8 cellular contexts compared by ENCODE assay signal in genomic region chr1:65148178-65148547, GRCh38. TPM values are rescaled to one million over a fixed set of nuclear protein-coding genes. Genes with fewer than 3 reads are reported as not detected.
DNase-seq lines count a peak whose midpoint lies in the region; ATAC-seq, FAIRE-seq and TF ChIP-seq lines count a peak whose summit lies in the region.
"Not testable (repeated sequence)": the region's sequence is repeated elsewhere in the genome, so short reads cannot be mapped to it uniquely, and the experiment has no call there.

AK4 (plus strand) TSS chr1:65148203; CDS start chr1:65148408, 205 bp downstream.

- not testable (repeated sequence) for TF ChIP-seq EP300 in Ishikawa (IDR thresholded peaks at IDR 0.05; ENCODE audit: borderline replicate concordance)

- peak within 1 kb of the TSS; percentile 81 for H3K4me3 Mint-ChIP-seq in activated CD4-positive, alpha-beta memory T cell treated with anti-CD3 and anti-CD28 coated beads, Interleukin-2, amount 10 ng/mL, durations not matched to agents 7 days and 5 days

- intact Hi-C loops in pancreas (cut with DNase I) = not testable (repeated sequence)
- intact Hi-C loops in vagina (cut with DNase I) = loop anchor here (10.0 kb wide), 1 partner anchor 57 kb away; no protein-coding TSS in a partner anchor

- peaks cover 29% of the 10 kb centered on the region for H3K27me3 Mint-ChIP-seq in activated CD4-positive, alpha-beta memory T cell treated with anti-CD3 and anti-CD28 coated beads, Interleukin-2, amount 10 ng/mL, durations not matched to agents 7 days and 5 days

- not testable (repeated sequence) for H3K4me1 ChIP-seq in ectodermal cell (ENCODE audit: control insufficient read depth, insufficient read depth, low read length)
- H3K4me1 ChIP-seq in keratinocyte (ENCODE audit: control insufficient read depth, extremely low read depth, insufficient read depth, low read length) (peaks cover 15% of the 10 kb centered on the region), pancreas (peaks cover 0 to 11% (median 4%) of the 10 kb centered on the region in 3 donors), vagina (peaks cover 13% of the 10 kb centered on the region)

- H3K9ac ChIP-seq in keratinocyte (ENCODE audit: control insufficient read depth, extremely low read depth, insufficient read depth, low read length) = peak within 1 kb of the TSS; percentile 78

- peak; percentile 9 for ATAC-seq in GM18873 (IDR thresholded peaks at IDR 0.05; ENCODE audit: low FRiP score, unreplicated experiment)
- peak; percentile 16 for ATAC-seq in HG02642 (IDR thresholded peaks at IDR 0.05; ENCODE audit: poor library complexity, unreplicated experiment)
- peak; percentile 24 to 53 (median 33) for ATAC-seq in pancreas

- H2AFZ ChIP-seq in keratinocyte (ENCODE audit: control insufficient read depth, low read length) = peak within 1 kb of the TSS; percentile 80

- peaks cover 18% of the 10 kb centered on the region for H3K36me3 Mint-ChIP-seq in activated CD4-positive, alpha-beta memory T cell treated with anti-CD3 and anti-CD28 coated beads, Interleukin-2, amount 10 ng/mL, durations not matched to agents 7 days and 5 days (ENCODE audit: low read depth)

- not testable (repeated sequence) for H3K9me3 ChIP-seq in ectodermal cell (ENCODE audit: control insufficient read depth, low read length); keratinocyte (ENCODE audit: control insufficient read depth, low read depth, low read length); pancreas; vagina

- H3K27me3 ChIP-seq in ectodermal cell (ENCODE audit: control insufficient read depth, insufficient read depth, low read length, poor library complexity, severe bottlenecking) = peaks cover 75% of the 10 kb centered on the region
- not testable (repeated sequence) for H3K27me3 ChIP-seq in keratinocyte (ENCODE audit: control insufficient read depth, extremely low read depth, insufficient read depth, low read length); pancreas; vagina

- not testable (repeated sequence) for H4K20me1 ChIP-seq in keratinocyte (ENCODE audit: control insufficient read depth, extremely low read depth, insufficient read depth, low read length)

- H3K27ac ChIP-seq in ectodermal cell (ENCODE audit: insufficient read depth, low read depth, low read length, poor library complexity, severe bottlenecking); pancreas: not testable (repeated sequence)
- H3K27ac ChIP-seq in keratinocyte (ENCODE audit: control insufficient read depth, insufficient read depth, low read length) (peak within 1 kb of the TSS; percentile 58), vagina (peak within 1 kb of the TSS; percentile 83)

- peaks cover 27% of the 10 kb centered on the region for H3K4me1 Mint-ChIP-seq in activated CD4-positive, alpha-beta memory T cell treated with anti-CD3 and anti-CD28 coated beads, Interleukin-2, amount 10 ng/mL, durations not matched to agents 7 days and 5 days

- CTCF ChIA-PET in activated CD4-positive, alpha-beta memory T cell treated with anti-CD3 and anti-CD28 coated beads, Interleukin-2, amount 10 ng/mL, durations not matched to agents 7 days and 5 days (lab: Charles Lee) = interaction anchor here (0.6 kb wide), 1 partner anchor 69 kb away, joined by 3 read pairs; no protein-coding TSS in a partner anchor

- POLR2A ChIA-PET in activated CD4-positive, alpha-beta memory T cell treated with anti-CD3 and anti-CD28 coated beads, Interleukin-2, amount 10 ng/mL, durations not matched to agents 7 days and 5 days (lab: Charles Lee) = interaction anchor here (0.8 kb wide), 1 partner anchor 245 kb away, joined by 3 read pairs; no protein-coding TSS in a partner anchor

- H3K79me2 ChIP-seq in keratinocyte (ENCODE audit: control insufficient read depth, insufficient read depth, low read length) = peaks cover 23% of the 10 kb centered on the region

- H3K4me3 ChIP-seq in ectodermal cell (ENCODE audit: insufficient read depth, low read depth, low read length) (peak within 1 kb of the TSS; percentile 60), keratinocyte (ENCODE audit: control insufficient read depth in 2 of 3, extremely low read depth in 1 of 3, insufficient read depth in 2 of 3, low read depth in 1 of 3, low read length in 3 of 3) (peak within 1 kb of the TSS; percentile 80 to 85 (median 85)), pancreas (peak within 1 kb of the TSS; percentile 43 to 79 (median 49)), vagina (peak within 1 kb of the TSS; percentile 63 to 86)

- WGBS in ectodermal cell, 2 experiments = 0% methylated on average over 18 to 22 of the region's 33 CpGs
- WGBS in pancreas, 2 donors = 0% methylated on average over 7 to 21 of the region's 33 CpGs

- not testable (repeated sequence) for H3K9me3 Mint-ChIP-seq in activated CD4-positive, alpha-beta memory T cell treated with anti-CD3 and anti-CD28 coated beads, Interleukin-2, amount 10 ng/mL, durations not matched to agents 7 days and 5 days

- TF ChIP-seq CTCF in keratinocyte (optimal IDR thresholded peaks at IDR 0.05 in 1 of 3, IDR thresholded peaks at IDR 0.05 in 1 of 3, conservative IDR thresholded peaks at IDR 0.05 in 1 of 3; ENCODE audit: extremely low read depth in 1 of 3, insufficient read depth in 2 of 3, low read length in 3 of 3); pancreas (IDR thresholded peaks at IDR 0.05); vagina (IDR thresholded peaks at IDR 0.05): not testable (repeated sequence)

- DNase-seq in activated CD4-positive, alpha-beta memory T cell treated with anti-CD3 and anti-CD28 coated beads, Interleukin-2, amount 10 ng/mL, durations not matched to agents 7 days and 5 days; keratinocyte (ENCODE audit: low read depth, low spot score); pancreas; vagina (ENCODE audit: extremely low spot score in 2 of 2): not testable (repeated sequence)

- dilution Hi-C loops in keratinocyte (cut with MboI; ENCODE audit: extremely low pct_ligation_motif_present, low sequenced_read_pairs) = not testable (repeated sequence)

- not testable (repeated sequence) for FAIRE-seq in keratinocyte (lab: Jason Lieb, UNC); pancreas (lab: Jason Lieb, UNC)

- TF ChIP-seq POLR2A in vagina (IDR thresholded peaks at IDR 0.05) = not testable (repeated sequence)

- H3K9me1 ChIP-seq in keratinocyte (ENCODE audit: control insufficient read depth, extremely low read depth, insufficient read depth, low read length) = not testable (repeated sequence)

- H3K4me2 ChIP-seq in keratinocyte (ENCODE audit: control insufficient read depth, extremely low read depth, insufficient read depth, low read depth, low read length) = peak within 1 kb of the TSS; percentile 96

- H3K36me3 ChIP-seq in ectodermal cell (ENCODE audit: control insufficient read depth, insufficient read depth, low read length); keratinocyte (ENCODE audit: control insufficient read depth in 2 of 2, extremely low read depth in 1 of 2, insufficient read depth in 2 of 2, low read length in 2 of 2); pancreas; vagina: not testable (repeated sequence)

- H3K27ac Mint-ChIP-seq in activated CD4-positive, alpha-beta memory T cell treated with anti-CD3 and anti-CD28 coated beads, Interleukin-2, amount 10 ng/mL, durations not matched to agents 7 days and 5 days = not testable (repeated sequence)

- not testable (repeated sequence) for TF ChIP-seq RAD21 in Ishikawa (IDR thresholded peaks at IDR 0.05; ENCODE audit: low read depth)

TF ChIP-seq in Ishikawa, 13 proteins besides CTCF, POLR2A, EP300 and RAD21:
- TF ChIP-seq ZBTB7A (IDR thresholded peaks at IDR 0.05; ENCODE audit: low read depth) = peak; percentile 11; the same call in 1 of the 2 replicates

RNA-seq across cellular contexts. Expression of gene AK4, which starts in this region (rescaled TPM):
- 10 to 100 TPM; 56.2 to 58.1 TPM for total RNA-seq in activated CD4-positive, alpha-beta memory T cell treated with anti-CD3 and anti-CD28 coated beads, Interleukin-2, amount 10 ng/mL, durations not matched to agents 7 days and 5 days
- 3.8 TPM for polyA plus RNA-seq in ectodermal cell (2013, experiment 1 of 4)
- polyA plus RNA-seq in ectodermal cell (2013, experiment 2 of 4) = 2.9 TPM
- 2.0 TPM for polyA plus RNA-seq in ectodermal cell (2013, experiment 3 of 4)
- polyA plus RNA-seq in ectodermal cell (2013, experiment 4 of 4) = 3.0 TPM
- polyA plus RNA-seq in keratinocyte (70.8 to 90.0 TPM (median 77.8 TPM) in 3 replicates), pancreas (under 1 TPM; 0.68 to 0.70 TPM)
- polyA plus RNA-seq in keratinocyte (2011; ENCODE audit: low read depth) = 21.7 TPM
- 66.6 and 130 TPM in 2 replicates for polyA plus RNA-seq in keratinocyte (2011; cell fraction: cytosol; rRNA removed)
- 43.4 and 55.0 TPM in 2 replicates for polyA plus RNA-seq in keratinocyte (2011; cell fraction: nucleus; rRNA removed)
- 28.9 and 40.6 TPM in 2 replicates for polyA plus RNA-seq in keratinocyte (2012; ENCODE audit: low replicate concordance)
- polyA minus RNA-seq in keratinocyte = 50.2 to 116 TPM (median 97.8 TPM) in 3 replicates
- 42.0 TPM for polyA minus RNA-seq in keratinocyte (2011; cell fraction: cytosol; rRNA and poly(A)+ RNA removed)
- 30.5 and 69.2 TPM in 2 replicates for polyA minus RNA-seq in keratinocyte (2011; cell fraction: nucleus; rRNA and poly(A)+ RNA removed)
- total RNA-seq in pancreas (1 to 10 TPM in 5 of 6 donors, under 1 TPM in 1; 0.94 to 5.8 (median 2.4) TPM), vagina (22.1 TPM)

Comparison
In these comparisons a context has a peak if more than half of its experiments do, and no peak if none do; other contexts are left out.
1. RNA of gene AK4 (polyA plus RNA-seq): 21.7 to 130 TPM in keratinocyte; 0.68 to 0.70 TPM in pancreas; every median in the first group is over 10 times any median in the second.
2. Peak in every context shown above with its lines, with median percentiles within 50 percentile points of each other: ATAC-seq and H3K4me3 ChIP-seq.